ENCODE assay signal across 22 cellular contexts in genomic region chr13:24716011-24716410, GRCh38. TPM values are rescaled to one million over a fixed set of nuclear protein-coding genes. Genes with fewer than 3 reads are reported as not detected.
"Had no signal": no experiment of that assay in that cellular context is flagged by ENCODE, and none has a peak within 500 bp of the region (broad histone marks: within the 10 kb centered on the region; RNA-seq: fewer than 3 reads in every experiment).

No MANE protein-coding gene starts in this region.

- H3K4me1 Mint-ChIP-seq: memory B cell had no signal

- H3K27me3 ChIP-seq: brain microvascular endothelial cell, left lung had no signal

- H3K9me3 Mint-ChIP-seq: activated CD4-positive, alpha-beta memory T cell treated with anti-CD3 and anti-CD28 coated beads, Interleukin-2, amount 10 ng/mL, durations not matched to agents 7 days and 5 days; activated naive CD8-positive, alpha-beta T cell treated with anti-CD3 and anti-CD28 coated beads for 36 hours; activated T-cell treated with anti-CD3 and anti-CD28 coated beads, Interleukin-2, amount 50 U/mL, for 72 hours; memory B cell; natural killer cell treated with Interleukin-12 subunit alpha and Interleukin-12 subunit beta and Interleukin-15 and Interleukin-18, amount 100 ng/mL, for 72 hours had no signal

- H3K36me3 Mint-ChIP-seq: activated naive CD8-positive, alpha-beta T cell treated with anti-CD3 and anti-CD28 coated beads for 36 hours; natural killer cell treated with Interleukin-12 subunit alpha and Interleukin-12 subunit beta and Interleukin-15 and Interleukin-18, amount 100 ng/mL, for 72 hours had no signal

- H3K4me3 ChIP-seq: left lung, psoas muscle, spleen had no signal

- H3K36me3 ChIP-seq: brain microvascular endothelial cell, left lung, spleen had no signal

- H3K4me1 ChIP-seq: left lung, spleen had no signal

- H3K9me3 ChIP-seq: left lung, psoas muscle, spleen had no signal

- H3K4me3 Mint-ChIP-seq: activated CD4-positive, alpha-beta memory T cell treated with anti-CD3 and anti-CD28 coated beads, Interleukin-2, amount 10 ng/mL, durations not matched to agents 7 days and 5 days; activated naive CD8-positive, alpha-beta T cell treated with anti-CD3 and anti-CD28 coated beads for 36 hours; activated T-cell treated with anti-CD3 and anti-CD28 coated beads, Interleukin-2, amount 50 U/mL, for 72 hours; memory B cell; natural killer cell treated with Interleukin-12 subunit alpha and Interleukin-12 subunit beta and Interleukin-15 and Interleukin-18, amount 100 ng/mL, for 72 hours had no signal

- H3K27ac Mint-ChIP-seq: activated CD4-positive, alpha-beta memory T cell treated with anti-CD3 and anti-CD28 coated beads, Interleukin-2, amount 10 ng/mL, durations not matched to agents 7 days and 5 days; activated naive CD8-positive, alpha-beta T cell treated with anti-CD3 and anti-CD28 coated beads for 36 hours; activated T-cell treated with anti-CD3 and anti-CD28 coated beads, Interleukin-2, amount 50 U/mL, for 72 hours; memory B cell; natural killer cell treated with Interleukin-12 subunit alpha and Interleukin-12 subunit beta and Interleukin-15 and Interleukin-18, amount 100 ng/mL, for 72 hours had no signal

- H3K27ac ChIP-seq: brain microvascular endothelial cell, epithelial cell of prostate, left lung, psoas muscle, spleen had no signal

- ATAC-seq: activated T-cell treated with anti-CD3 and anti-CD28 coated beads, Interleukin-2, amount 50 U/mL, for 72 hours; left lung; psoas muscle; sciatic nerve had no signal

- DNase-seq: activated CD4-positive, alpha-beta memory T cell treated with anti-CD3 and anti-CD28 coated beads, Interleukin-2, amount 10 ng/mL, durations not matched to agents 7 days and 5 days; activated CD4-positive, alpha-beta T cell treated with anti-CD3 and anti-CD28 coated beads for 1 hour; activated CD8-positive, alpha-beta memory T cell treated with anti-CD3 and anti-CD28 coated beads, Interleukin-2, amount 50 U/mL, for 4 hours; activated gamma-delta T cell treated with Interleukin-2 at 50 U/mL for 16 hours; activated naive CD8-positive, alpha-beta T cell treated with anti-CD3 and anti-CD28 coated beads for 36 hours; activated T-cell treated with anti-CD3 and anti-CD28 coated beads, Interleukin-2, amount 50 U/mL, for 72 hours; brain microvascular endothelial cell; effector memory CD4-positive, alpha-beta T cell; hippocampal formation; islet precursor cell; left lung; spleen; stimulated activated naive CD4-positive, alpha-beta T cell; substantia nigra; T-helper 2 cell had no signal

RNA-seq across cellular contexts. Expression of gene ATP12A, which starts 35.8 kb away (rescaled TPM):
- total RNA-seq: glomerular endothelial cell, omental fat pad, psoas muscle, sciatic nerve, spleen had no signal
- polyA plus RNA-seq: psoas muscle, spleen had no signal

RNA-seq across cellular contexts. Expression of gene RNF17, which starts 48.0 kb away (rescaled TPM):
- total RNA-seq: activated CD4-positive, alpha-beta memory T cell treated with anti-CD3 and anti-CD28 coated beads, Interleukin-2, amount 10 ng/mL, durations not matched to agents 7 days and 5 days; activated naive CD8-positive, alpha-beta T cell treated with anti-CD3 and anti-CD28 coated beads for 36 hours; left lung; natural killer cell treated with Interleukin-12 subunit alpha and Interleukin-12 subunit beta and Interleukin-15 and Interleukin-18, amount 100 ng/mL, for 72 hours; sciatic nerve had no signal
